ENCODE assay signal across 12 cellular contexts in the genomic region with DNA sequence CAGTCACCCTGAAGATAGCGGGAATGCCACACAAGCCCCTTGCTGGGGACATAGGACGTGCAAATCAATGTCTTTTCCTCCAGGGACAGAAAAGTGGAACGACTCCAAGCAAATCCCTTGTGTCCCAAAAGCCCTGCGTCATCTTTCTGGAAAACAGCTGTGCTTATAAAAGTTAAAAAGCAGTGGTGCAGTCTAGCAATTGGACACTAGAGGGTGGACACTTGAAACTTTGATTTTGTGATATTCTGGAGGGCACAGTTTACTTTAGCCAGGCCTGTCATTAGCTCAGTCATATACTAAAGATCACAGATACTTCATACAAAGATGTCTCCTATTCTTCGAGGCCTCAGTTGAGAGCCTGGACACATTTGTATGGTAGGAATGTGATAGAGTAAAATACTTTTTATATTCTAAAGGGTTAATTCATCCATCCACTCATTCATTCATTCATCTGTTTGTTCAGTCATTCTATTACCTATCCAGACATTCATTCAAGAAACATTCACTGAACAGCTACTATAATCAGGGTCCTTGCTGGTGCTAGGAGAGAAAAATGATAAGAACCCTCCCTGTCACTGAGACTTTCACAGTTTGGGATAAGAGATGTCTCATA.
A peak's percentile ranks its signal among the peaks of the same experiment; 100 is the strongest.
DNase-seq lines count a peak whose midpoint lies in the region; ATAC-seq and TF ChIP-seq lines count a peak whose summit lies in the region.
"Had no signal": no experiment of that assay in that cellular context is flagged by ENCODE, and none has a peak within 500 bp of the region (broad histone marks: within the 10 kb centered on the region; RNA-seq: fewer than 3 reads in every experiment).

No MANE protein-coding gene starts in this region.

- no peak overlapping the region for H3K27ac ChIP-seq in breast epithelium
- no peak overlapping the region for H3K27ac ChIP-seq in Panc1 (ENCODE audit: low read length)
- peak overlapping the region; percentile 79 to 80 for H3K27ac ChIP-seq in tibial artery
- H3K27ac ChIP-seq in adrenal gland, result no peak overlapping the region
- H3K27ac ChIP-seq: BLaER1 treated with 17β-estradiol and CSF1 and Interleukin-3, amounts not matched to agents 10 nM and 100 nM had no signal

- CTCF ChIA-PET in MCF 10A (lab: Yijun Ruan, JAX), result interaction anchor here (0.6 to 1.4 kb wide), 3 partner anchors 9 to 61 kb away, joined by 3 to 4 read pairs (median 3); no protein-coding TSS in a partner anchor
- CTCF ChIA-PET in Panc1 (lab: Charles Lee), result no interaction called here

- H3K9me3 Mint-ChIP-seq in MCF 10A (ENCODE audit: unreplicated experiment), result no peaks in the 10 kb centered on the region
- H3K9me3 Mint-ChIP-seq: activated naive CD8-positive, alpha-beta T cell treated with anti-CD3 and anti-CD28 coated beads, Interleukin-2, amount 10 ng/mL, durations not matched to agents 7 days and 5 days; natural killer cell treated with Interleukin-12 subunit alpha and Interleukin-12 subunit beta and Interleukin-15 and Interleukin-18, amount 100 ng/mL, for 72 hours had no signal

- H3K4me1 ChIP-seq in breast epithelium (no peaks in the 10 kb centered on the region), Panc1 (ENCODE audit: control insufficient read depth, insufficient read depth, low read length) (no peaks in the 10 kb centered on the region), tibial artery (peaks cover 0 to 55% (median 23%) of the 10 kb centered on the region in 4 donors), adrenal gland (replicated peaks in 1 of 2) (no peaks in the 10 kb centered on the region)

- POLR2A ChIA-PET in MCF 10A (lab: Yijun Ruan, JAX), result interaction anchor here (0.6 kb wide), 1 partner anchor 11 kb away, joined by 3 read pairs; no protein-coding TSS in a partner anchor
- POLR2A ChIA-PET in Panc1 (lab: Charles Lee), result no interaction called here

- BruUV-seq in MCF 10A (replicated peaks; lab: Mats Ljungman, UMichigan) (no TSS peak), Panc1 (replicated peaks; lab: Mats Ljungman, UMichigan) (no TSS peak)

- H3K36me3 Mint-ChIP-seq in MCF 10A (ENCODE audit: insufficient read depth, unreplicated experiment), result no peaks in the 10 kb centered on the region
- H3K36me3 Mint-ChIP-seq: activated naive CD8-positive, alpha-beta T cell treated with anti-CD3 and anti-CD28 coated beads, Interleukin-2, amount 10 ng/mL, durations not matched to agents 7 days and 5 days; natural killer cell treated with Interleukin-12 subunit alpha and Interleukin-12 subunit beta and Interleukin-15 and Interleukin-18, amount 100 ng/mL, for 72 hours had no signal

- no peak for TF ChIP-seq CTCF in MCF 10A (IDR thresholded peaks at IDR 0.05; ENCODE audit: unreplicated experiment)
- no peak for TF ChIP-seq CTCF in breast epithelium (IDR thresholded peaks at IDR 0.05)
- TF ChIP-seq CTCF in Panc1 (IDR thresholded peaks at IDR 0.05), result peak; percentile 60
- TF ChIP-seq CTCF in fibroblast of mammary gland (conservative IDR thresholded peaks at IDR 0.05; ENCODE audit: control insufficient read depth, insufficient read depth, low read depth, low read length), result peak; percentile 55
- peak; percentile 63 to 68 for TF ChIP-seq CTCF in tibial artery (IDR thresholded peaks at IDR 0.05)
- TF ChIP-seq CTCF in adrenal gland (IDR thresholded peaks at IDR 0.05), result peak in 2 of 6 experiments; percentile 10 to 11

- H3K27ac Mint-ChIP-seq in MCF 10A (ENCODE audit: low read depth, unreplicated experiment), result no peak overlapping the region
- H3K27ac Mint-ChIP-seq: activated naive CD8-positive, alpha-beta T cell treated with anti-CD3 and anti-CD28 coated beads, Interleukin-2, amount 10 ng/mL, durations not matched to agents 7 days and 5 days; natural killer cell treated with Interleukin-12 subunit alpha and Interleukin-12 subunit beta and Interleukin-15 and Interleukin-18, amount 100 ng/mL, for 72 hours had no signal

- H3K36me3 ChIP-seq in breast epithelium (no peaks in the 10 kb centered on the region), Panc1 (ENCODE audit: control insufficient read depth, insufficient read depth, low read length) (no peaks in the 10 kb centered on the region), tibial artery (no peaks in the 10 kb centered on the region), adrenal gland (replicated peaks in 1 of 2) (no peaks in the 10 kb centered on the region)
- H3K36me3 ChIP-seq: BLaER1 treated with 17β-estradiol and CSF1 and Interleukin-3, amounts not matched to agents 10 nM and 100 nM had no signal

- in situ Hi-C loops in Panc1 (cut with HindIII; ENCODE audit: low pct_unique_long_range_greater_than_20kb, low sequenced_read_pairs), result no loop called here

- intact Hi-C loops in MCF 10A (cut with micrococcal nuclease), result no loop called here
- intact Hi-C loops in breast epithelium (cut with DNase I; ENCODE audit: low total_unique reads), result no loop called here
- intact Hi-C loops in Panc1 (cut with micrococcal nuclease; ENCODE audit: unreplicated experiment), result no loop called here
- intact Hi-C loops in tibial artery (cut with DNase I; ENCODE audit: low total_unique reads), result loop anchor here (2.0 to 5.0 kb wide), 2 partner anchors 48 to 94 kb away; a partner anchor contains a TSS
- intact Hi-C loops in adrenal gland (cut with DNase I), result no loop called here

- no peak overlapping the region for H3K4me3 Mint-ChIP-seq in MCF 10A (ENCODE audit: unreplicated experiment)
- H3K4me3 Mint-ChIP-seq: activated naive CD8-positive, alpha-beta T cell treated with anti-CD3 and anti-CD28 coated beads, Interleukin-2, amount 10 ng/mL, durations not matched to agents 7 days and 5 days; natural killer cell treated with Interleukin-12 subunit alpha and Interleukin-12 subunit beta and Interleukin-15 and Interleukin-18, amount 100 ng/mL, for 72 hours had no signal

- no peaks in the 10 kb centered on the region for H3K4me1 Mint-ChIP-seq in MCF 10A (ENCODE audit: insufficient read depth, unreplicated experiment)
- H3K4me1 Mint-ChIP-seq: activated naive CD8-positive, alpha-beta T cell treated with anti-CD3 and anti-CD28 coated beads, Interleukin-2, amount 10 ng/mL, durations not matched to agents 7 days and 5 days had no signal

- peaks cover 77% of the 10 kb centered on the region for H3K27me3 Mint-ChIP-seq in MCF 10A (ENCODE audit: insufficient read depth, unreplicated experiment)

- no peak for TF ChIP-seq POLR2A in breast epithelium (IDR thresholded peaks at IDR 0.05)
- TF ChIP-seq POLR2A in adrenal gland (IDR thresholded peaks at IDR 0.05), result no peak

- 52 to 59% (median 59%) methylated on average over 5 of the region's 5 CpGs for WGBS in adrenal gland, 4 donors

- DNase-seq in MCF 10A (ENCODE audit: unreplicated experiment) (peak; percentile 11), breast epithelium (ENCODE audit: low spot score in 2 of 2) (no peak), Panc1 (ENCODE audit: low read depth, low spot score) (no peak), fibroblast of mammary gland (ENCODE audit: low read depth) (peak; percentile 34), tibial artery (no peak), adrenal gland (no peak), iPS-NIHi7 (ENCODE audit: extremely low spot score) (no peak)
- no peak for DNase-seq in central memory CD4-positive, alpha-beta T cell
- DNase-seq: activated CD4-positive, alpha-beta T cell treated with anti-CD3 and anti-CD28 coated beads for 1 hour; activated naive CD8-positive, alpha-beta T cell treated with anti-CD3 and anti-CD28 coated beads, Interleukin-2, amount 10 ng/mL, durations not matched to agents 7 days and 5 days had no signal

- 0 out of 2 replicates have a peak, but pooled peaks have one; percentile 51 for ATAC-seq in Panc1

- H3K9me3 ChIP-seq in breast epithelium, result peaks cover 6 to 7% of the 10 kb centered on the region in 2 donors
- no peaks in the 10 kb centered on the region for H3K9me3 ChIP-seq in Panc1 (ENCODE audit: control insufficient read depth, insufficient read depth, low read depth, low read length)
- H3K9me3 ChIP-seq in tibial artery, result no peaks in the 10 kb centered on the region
- H3K9me3 ChIP-seq in adrenal gland (replicated peaks in 1 of 3), result no peaks in the 10 kb centered on the region

- H3K4me3 ChIP-seq in breast epithelium (no peak overlapping the region), Panc1 (ENCODE audit: low read depth in 2 of 2, low read length in 2 of 2) (no peak overlapping the region), fibroblast of mammary gland (ENCODE audit: control insufficient read depth, low read depth, low read length) (no peak overlapping the region), tibial artery (no peak overlapping the region), adrenal gland (no peak overlapping the region)
- H3K4me3 ChIP-seq: BLaER1 treated with 17β-estradiol and CSF1 and Interleukin-3, amounts not matched to agents 10 nM and 100 nM had no signal

- H3K27me3 ChIP-seq in breast epithelium (peaks cover 0 to 9% of the 10 kb centered on the region in 2 donors), Panc1 (ENCODE audit: control insufficient read depth, insufficient read depth, low read length) (peaks cover 16% of the 10 kb centered on the region), tibial artery (no peaks in the 10 kb centered on the region), adrenal gland (peaks cover 31% of the 10 kb centered on the region)
- H3K27me3 ChIP-seq: BLaER1 treated with 17β-estradiol and CSF1 and Interleukin-3, amounts not matched to agents 10 nM and 100 nM had no signal

Comparison
In these comparisons a context has a peak if more than half of its experiments do, and no peak if none do; other contexts are left out.
1. DNase-seq: peak in MCF 10A (single experiment) and fibroblast of mammary gland (single experiment); none in breast epithelium (0 of 2), Panc1 (single experiment), tibial artery (0 of 2), adrenal gland (0 of 7), iPS-NIHi7 (single experiment) and central memory CD4-positive, alpha-beta T cell (single experiment).
2. CTCF ChIP-seq: peak in Panc1 (single experiment), fibroblast of mammary gland (single experiment) and tibial artery (2 of 2); none in MCF 10A (single experiment) and breast epithelium (0 of 3).
3. H3K27ac ChIP-seq: peak in tibial artery (2 of 2); none in breast epithelium (0 of 2), Panc1 (single experiment) and adrenal gland (0 of 5).